15 cellular contexts compared by ENCODE assay signal in the genomic region with DNA sequence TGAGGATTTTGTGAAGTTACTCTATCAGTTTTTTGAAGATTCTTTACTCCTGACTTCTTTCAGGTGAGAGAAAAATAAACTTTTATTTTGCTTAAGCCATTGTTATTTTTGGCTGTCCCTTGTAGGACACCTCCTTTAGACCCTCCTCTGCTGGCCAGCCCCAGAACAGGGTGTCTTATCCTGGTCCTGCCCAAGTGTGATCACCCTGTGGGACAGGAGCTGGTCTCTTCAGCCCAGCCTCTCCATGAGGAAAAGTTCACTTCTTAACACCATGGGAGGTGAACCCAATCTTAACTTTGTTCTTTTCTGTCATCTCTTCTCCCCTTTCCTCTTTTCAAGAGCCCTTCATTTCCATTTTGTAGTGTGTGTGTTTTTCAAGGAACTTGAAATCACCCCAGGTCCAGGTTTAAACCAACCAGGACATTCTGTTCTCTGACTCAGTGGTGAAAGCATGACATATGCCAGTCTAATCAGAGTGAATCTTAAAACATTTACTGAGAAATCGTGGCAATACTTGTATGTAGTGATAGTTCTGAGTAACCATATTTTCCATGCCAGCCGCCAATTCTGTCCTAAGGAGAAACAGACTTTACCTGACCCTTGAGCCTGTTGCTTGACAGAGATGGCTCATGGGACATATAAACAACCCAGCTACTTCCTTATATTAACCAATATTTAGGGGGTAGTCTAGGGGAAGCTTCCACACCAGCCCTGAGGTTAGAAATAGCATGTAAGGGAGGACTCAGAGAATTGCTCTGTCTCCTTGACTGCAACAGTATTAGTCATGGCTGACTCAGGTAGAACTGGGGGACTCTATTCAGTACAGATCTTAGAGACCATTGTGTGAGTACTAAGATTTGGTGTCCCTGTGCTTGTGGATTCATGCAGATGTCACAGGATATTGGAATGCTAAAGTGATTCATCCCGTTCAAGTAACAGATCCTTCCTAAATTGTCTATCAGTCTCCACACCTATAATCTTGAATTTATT. TPM values are rescaled to one million over a fixed set of nuclear protein-coding genes. Genes with fewer than 3 reads are reported as not detected.
A peak's percentile ranks its signal among the peaks of the same experiment; 100 is the strongest.
DNase-seq lines count a peak whose midpoint lies in the region; ATAC-seq and TF ChIP-seq lines count a peak whose summit lies in the region.
"Had no signal": no experiment of that assay in that cellular context is flagged by ENCODE, and none has a peak within 500 bp of the region (broad histone marks: within the 10 kb centered on the region; RNA-seq: fewer than 3 reads in every experiment).

No MANE protein-coding gene starts in this region.

- no peaks in the 10 kb centered on the region for H4K20me1 ChIP-seq in PC-3 (ENCODE audit: low read length)

- CTCF ChIA-PET in PC-3 (lab: Charles Lee) = no interaction called here

- H3K4me3 Mint-ChIP-seq in activated CD4-positive, alpha-beta T cell treated with anti-CD3 and anti-CD28 coated beads, Interleukin-2, amount 10 ng/mL, durations not matched to agents 24 days and 14 days = no peak overlapping the region
- no peak overlapping the region for H3K4me3 Mint-ChIP-seq in immature natural killer cell
- H3K4me3 Mint-ChIP-seq: CD4-positive, CD25-positive, alpha-beta regulatory T cell had no signal

- peaks cover 6% of the 10 kb centered on the region for H3K9me3 Mint-ChIP-seq in activated CD4-positive, alpha-beta T cell treated with anti-CD3 and anti-CD28 coated beads, Interleukin-2, amount 10 ng/mL, durations not matched to agents 24 days and 14 days
- peaks cover 3 to 46% (median 16%) of the 10 kb centered on the region in 6 donors for H3K9me3 Mint-ChIP-seq in immature natural killer cell

- POLR2A ChIA-PET in PC-3 (lab: Charles Lee; ENCODE audit: unreplicated experiment) = interaction anchor here (0.6 kb wide), 1 partner anchor 643 kb away, joined by 3 read pairs; no protein-coding TSS in a partner anchor

- H3K27me3 ChIP-seq in PC-3 (ENCODE audit: low read length) (no peaks in the 10 kb centered on the region), tibial nerve (no peaks in the 10 kb centered on the region)
- H3K27me3 ChIP-seq: stomach had no signal

- H3K4me2 ChIP-seq in PC-3 (ENCODE audit: low read length) = peak overlapping the region; percentile 64

- H3K4me3 ChIP-seq in PC-3 (ENCODE audit: low read length) (no peak overlapping the region), tibial nerve (no peak overlapping the region)
- H3K4me3 ChIP-seq: stomach had no signal

- H3F3A ChIP-seq in PC-3 (ENCODE audit: low read length, unreplicated experiment) = no peaks in the 10 kb centered on the region

- no peak for TF ChIP-seq POLR2A in tibial nerve (IDR thresholded peaks at IDR 0.05)

- BruUV-seq in PC-3 (replicated peaks; lab: Mats Ljungman, UMichigan) = TSS peak; percentile 72

- peak overlapping the region; percentile 83 for H3K9ac ChIP-seq in PC-3 (ENCODE audit: low read length)

- DNase-seq in GM03348 (ENCODE audit: low spot score) (peak; percentile 35), PC-3 (peak; percentile 99), myocyte (ENCODE audit: low read depth) (peak; percentile 12), tibial nerve (ENCODE audit: low spot score in 2 of 2) (no peak), Kasumi-1 (lab: John Stamatoyannopoulos, UW) (no peak), immature natural killer cell (no peak)
- DNase-seq in activated CD4-positive, alpha-beta T cell treated with anti-CD3 and anti-CD28 coated beads, Interleukin-2, amount 10 ng/mL, durations not matched to agents 24 days and 14 days = no peak
- DNase-seq: amygdala; CD4-positive, CD25-positive, alpha-beta regulatory T cell; midbrain; NCI-H1048; NCI-H446; Right ventricle myocardium superior; stomach had no signal

- no peaks in the 10 kb centered on the region for H3K27me3 Mint-ChIP-seq in activated CD4-positive, alpha-beta T cell treated with anti-CD3 and anti-CD28 coated beads, Interleukin-2, amount 10 ng/mL, durations not matched to agents 24 days and 14 days
- H3K27me3 Mint-ChIP-seq in immature natural killer cell (ENCODE audit: low read depth in 3 of 3) = peaks cover 0 to 1% (median 0%) of the 10 kb centered on the region in 3 donors
- H3K27me3 Mint-ChIP-seq: CD4-positive, CD25-positive, alpha-beta regulatory T cell had no signal

- TF ChIP-seq CTCF in PC-3 (conservative IDR thresholded peaks at IDR 0.05; ENCODE audit: low read depth, low read length) (no peak), tibial nerve (IDR thresholded peaks at IDR 0.05) (no peak)

- H3K27ac Mint-ChIP-seq in activated CD4-positive, alpha-beta T cell treated with anti-CD3 and anti-CD28 coated beads, Interleukin-2, amount 10 ng/mL, durations not matched to agents 24 days and 14 days = no peak overlapping the region
- H3K27ac Mint-ChIP-seq in immature natural killer cell = no peak overlapping the region
- H3K27ac Mint-ChIP-seq: CD4-positive, CD25-positive, alpha-beta regulatory T cell had no signal

- TF ChIP-seq EP300 in tibial nerve (IDR thresholded peaks at IDR 0.05) = no peak

- H3K36me3 Mint-ChIP-seq in activated CD4-positive, alpha-beta T cell treated with anti-CD3 and anti-CD28 coated beads, Interleukin-2, amount 10 ng/mL, durations not matched to agents 24 days and 14 days (ENCODE audit: low read depth) = no peaks in the 10 kb centered on the region
- no peaks in the 10 kb centered on the region for H3K36me3 Mint-ChIP-seq in immature natural killer cell
- H3K36me3 Mint-ChIP-seq: CD4-positive, CD25-positive, alpha-beta regulatory T cell had no signal

- peak; percentile 97 for ATAC-seq in PC-3
- peak; percentile 94 for ATAC-seq in esophagus mucosa

- intact Hi-C loops in PC-3 (cut with micrococcal nuclease) = no loop called here
- intact Hi-C loops in activated CD4-positive, alpha-beta T cell treated with anti-CD3 and anti-CD28 coated beads, Interleukin-2, amount 10 ng/mL, durations not matched to agents 24 days and 14 days (cut with micrococcal nuclease) = no loop called here

- H3K4me1 ChIP-seq in PC-3 (ENCODE audit: insufficient read depth, low read length) = peaks cover 46% of the 10 kb centered on the region
- peaks cover 0 to 6% (median 0%) of the 10 kb centered on the region in 4 donors for H3K4me1 ChIP-seq in tibial nerve
- H3K4me1 ChIP-seq: stomach had no signal

- no peaks in the 10 kb centered on the region for H3K36me3 ChIP-seq in PC-3 (ENCODE audit: low read depth, low read length)
- H3K36me3 ChIP-seq in tibial nerve = no peaks in the 10 kb centered on the region
- H3K36me3 ChIP-seq: stomach had no signal

- peak overlapping the region; percentile 58 for H2AFZ ChIP-seq in PC-3 (ENCODE audit: low read length)

- H3K79me2 ChIP-seq in PC-3 (ENCODE audit: low read length) = no peaks in the 10 kb centered on the region

- WGBS in tibial nerve, 2 donors = 92 to 93% methylated on average over 3 of the region's 3 CpGs

- no peaks in the 10 kb centered on the region for H3K9me2 ChIP-seq in PC-3 (replicated peaks; ENCODE audit: low read length)

- H3K9me3 ChIP-seq in PC-3 (ENCODE audit: low read length) = no peaks in the 10 kb centered on the region
- H3K9me3 ChIP-seq in tibial nerve = no peaks in the 10 kb centered on the region
- H3K9me3 ChIP-seq: stomach had no signal

- no peaks in the 10 kb centered on the region for H3K4me1 Mint-ChIP-seq in activated CD4-positive, alpha-beta T cell treated with anti-CD3 and anti-CD28 coated beads, Interleukin-2, amount 10 ng/mL, durations not matched to agents 24 days and 14 days
- no peaks in the 10 kb centered on the region for H3K4me1 Mint-ChIP-seq in immature natural killer cell
- H3K4me1 Mint-ChIP-seq: CD4-positive, CD25-positive, alpha-beta regulatory T cell had no signal

- H3K27ac ChIP-seq in PC-3 (ENCODE audit: low read length) (peak overlapping the region; percentile 97), tibial nerve (no peak overlapping the region)
- H3K27ac ChIP-seq: stomach had no signal

RNA-seq across cellular contexts. Expression of a gene that starts 48.8 kb away (rescaled TPM):
- total RNA-seq in PC-3 (2014; rRNA removed) (2.6 and 2.8 TPM in 2 replicates), esophagus mucosa (3.0 TPM), myocyte (5.8 and 6.7 TPM in 2 replicates), tibial nerve (10 to 100 TPM in 3 of 4 donors, 1 to 10 TPM in 1; 8.7 to 26.7 (median 16.2) TPM)
- 0.72 TPM for polyA plus RNA-seq in myocyte (2012)
- not detected in 2 replicates for total RNA-seq in activated CD4-positive, alpha-beta T cell treated with anti-CD3 and anti-CD28 coated beads, Interleukin-2, amount 10 ng/mL, durations not matched to agents 24 days and 14 days
- not detected for polyA plus RNA-seq in immature natural killer cell
- total RNA-seq: CD4-positive, CD25-positive, alpha-beta regulatory T cell had no signal
- polyA plus RNA-seq: CD4-positive, CD25-positive, alpha-beta regulatory T cell had no signal

Comparison
In these comparisons a context has a peak if more than half of its experiments do, and no peak if none do; other contexts are left out.
1. DNase-seq: peak in GM03348 (single experiment), PC-3 (single experiment) and myocyte (single experiment); none in tibial nerve (0 of 2), Kasumi-1 (0 of 2), activated CD4-positive, alpha-beta T cell treated with anti-CD3 and anti-CD28 coated beads, Interleukin-2, amount 10 ng/mL, durations not matched to agents 24 days and 14 days (single experiment) and immature natural killer cell (0 of 3).